8 cellular contexts compared by ENCODE assay signal in the genomic region with DNA sequence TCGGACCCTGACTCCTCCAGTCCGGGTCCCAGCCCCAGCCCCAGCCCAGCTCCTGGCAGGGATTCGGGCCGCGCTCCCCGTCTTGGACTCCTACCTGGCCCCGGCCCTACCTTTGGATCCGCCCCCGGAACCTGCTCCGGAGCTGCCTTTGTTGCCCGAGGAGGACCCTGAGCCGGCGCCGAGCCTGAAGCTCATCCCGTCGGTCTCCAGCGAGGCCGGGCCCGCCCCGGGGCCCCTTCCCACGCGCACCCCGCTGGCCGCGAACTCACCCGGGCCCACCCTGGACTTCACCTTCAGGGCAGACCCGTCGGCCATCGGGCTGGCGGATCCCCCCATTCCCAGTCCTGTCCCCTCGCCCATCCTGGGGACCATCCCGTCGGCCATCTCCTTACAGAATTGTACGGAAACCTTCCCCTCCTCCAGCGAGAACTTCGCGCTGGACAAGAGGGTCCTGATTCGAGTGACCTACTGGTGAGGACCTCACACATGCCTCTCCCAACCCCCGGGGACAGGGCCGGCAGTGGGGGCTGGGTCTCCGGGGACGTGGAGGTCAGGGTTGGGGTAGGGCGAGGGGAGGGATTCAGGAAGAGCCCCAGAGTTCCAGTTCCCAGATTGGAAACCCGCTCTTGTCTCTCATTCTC. TPM values are rescaled to one million over a fixed set of nuclear protein-coding genes. Genes with fewer than 3 reads are reported as not detected.
DNase-seq lines count a peak whose midpoint lies in the region; ATAC-seq and TF ChIP-seq lines count a peak whose summit lies in the region.

No MANE protein-coding gene starts in this region.

- no peak overlapping the region for H3K27ac ChIP-seq in smooth muscle cell (ENCODE audit: low read depth)

- no peaks in the 10 kb centered on the region for H3K4me1 ChIP-seq in smooth muscle cell (ENCODE audit: low read depth)

- peak overlapping the region; percentile 77 for H2AFZ ChIP-seq in smooth muscle cell (ENCODE audit: low read depth)

- no peak for TF ChIP-seq CTCF in smooth muscle cell (IDR thresholded peaks at IDR 0.05; ENCODE audit: borderline replicate concordance, insufficient read depth, poor library complexity, severe bottlenecking)

- H3K9ac ChIP-seq in smooth muscle cell (ENCODE audit: low read depth), result no peak overlapping the region

- peaks cover 60% of the 10 kb centered on the region for H3K27me3 ChIP-seq in smooth muscle cell (ENCODE audit: low read depth)

- no peaks in the 10 kb centered on the region for H3K79me2 ChIP-seq in smooth muscle cell (ENCODE audit: low read depth)

- H3K4me3 ChIP-seq in iPS-11a (ENCODE audit: low read depth, low read length), result peak overlapping the region; percentile 82
- H3K4me3 ChIP-seq in smooth muscle cell, result peak overlapping the region; percentile 52

- H3K36me3 ChIP-seq in smooth muscle cell (ENCODE audit: low read depth), result no peaks in the 10 kb centered on the region

- H3K4me2 ChIP-seq in smooth muscle cell, result peak overlapping the region; percentile 82

- H4K20me1 ChIP-seq in smooth muscle cell (ENCODE audit: low read depth), result no peaks in the 10 kb centered on the region

- DNase-seq in NCI-H2227 (lab: John Stamatoyannopoulos, UW; ENCODE audit: unreplicated experiment), result peak; percentile 77
- DNase-seq in NCI-H2227 treated with DMSO at 0.1 percent for 48 hours (lab: John Stamatoyannopoulos, UW), result no peak
- DNase-seq in activated CD8-positive, alpha-beta memory T cell treated with anti-CD3 and anti-CD28 coated beads, Interleukin-2, amount 50 U/mL, for 4 hours, result peak; percentile 34
- no peak for DNase-seq in smooth muscle cell (lab: John Stamatoyannopoulos, UW; ENCODE audit: unreplicated experiment)
- no peak for DNase-seq in NCI-H774 (lab: John Stamatoyannopoulos, UW)
- DNase-seq in C1 segment of cervical spinal cord (lab: John Stamatoyannopoulos, UW), result no peak

- ATAC-seq in GM18873 (IDR thresholded peaks at IDR 0.05; ENCODE audit: low FRiP score, unreplicated experiment), result no peak

- H3F3A ChIP-seq in smooth muscle cell (ENCODE audit: low read depth), result no peaks in the 10 kb centered on the region

- 7% methylated on average over 30 of the region's 44 CpGs for WGBS in smooth muscle cell (ENCODE audit: low lambda C conversion rate)

- no peaks in the 10 kb centered on the region for H3K9me3 ChIP-seq in smooth muscle cell (replicated peaks; ENCODE audit: low read depth)

RNA-seq across cellular contexts. Expression of a gene that starts 0.7 kb away (rescaled TPM):
- total RNA-seq in smooth muscle cell, result not detected in 2 replicates
- polyA plus RNA-seq in smooth muscle cell, result not detected in 2 replicates

RNA-seq across cellular contexts. Expression of a gene that starts 16.9 kb away (rescaled TPM):
- 0.54 and 9.3 TPM in 2 replicates for total RNA-seq in smooth muscle cell
- 0.80 and 1.6 TPM in 2 replicates for polyA plus RNA-seq in smooth muscle cell

RNA-seq across cellular contexts. Expression of a gene that starts 17.0 kb away (rescaled TPM):
- total RNA-seq in smooth muscle cell, result 1.9 and 2.7 TPM in 2 replicates
- polyA plus RNA-seq in smooth muscle cell, result 1.1 and 1.9 TPM in 2 replicates

RNA-seq across cellular contexts. Expression of a gene that starts 24.3 kb away (rescaled TPM):
- 11.9 and 15.9 TPM in 2 replicates for total RNA-seq in smooth muscle cell
- 22.5 and 24.2 TPM in 2 replicates for polyA plus RNA-seq in smooth muscle cell

RNA-seq across cellular contexts. Expression of a gene that starts 35.0 kb away (rescaled TPM):
- 58.4 and 66.1 TPM in 2 replicates for total RNA-seq in smooth muscle cell
- 107 and 108 TPM in 2 replicates for polyA plus RNA-seq in smooth muscle cell

Comparison
In these comparisons a context has a peak if more than half of its experiments do, and no peak if none do; other contexts are left out.
1. DNase-seq: peak in NCI-H2227 (single experiment) and activated CD8-positive, alpha-beta memory T cell treated with anti-CD3 and anti-CD28 coated beads, Interleukin-2, amount 50 U/mL, for 4 hours (single experiment); none in NCI-H2227 treated with DMSO at 0.1 percent for 48 hours (single experiment), smooth muscle cell (single experiment), NCI-H774 (single experiment) and C1 segment of cervical spinal cord (0 of 14).